In the genomic region with DNA sequence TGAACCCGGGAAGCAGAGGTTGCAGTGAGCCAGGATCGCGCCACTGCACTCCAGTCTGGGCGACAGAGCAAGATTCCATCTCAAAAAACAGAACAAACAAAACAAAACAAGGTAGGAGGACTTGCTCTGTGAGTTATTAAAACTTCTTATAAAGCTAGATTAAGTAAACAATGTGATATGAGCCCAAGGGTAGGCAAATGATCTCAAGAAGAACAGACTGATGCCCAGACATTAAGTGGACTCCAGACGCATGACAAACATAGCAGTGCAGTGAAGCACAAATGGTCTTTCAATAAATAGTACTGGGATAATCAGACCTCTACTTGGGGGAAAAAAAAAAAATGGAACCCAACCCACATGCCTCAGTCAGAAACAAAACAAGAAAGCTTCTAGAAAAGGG, we compare ENCODE assay signal across 20 cellular contexts. TPM values are rescaled to one million over a fixed set of nuclear protein-coding genes. Genes with fewer than 3 reads are reported as not detected.
A peak's percentile ranks its signal among the peaks of the same experiment; 100 is the strongest.
DNase-seq lines count a peak whose midpoint lies in the region; ATAC-seq lines count a peak whose summit lies in the region.
"Had no signal": no experiment of that assay in that cellular context is flagged by ENCODE, and none has a peak within 500 bp of the region (broad histone marks: within the 10 kb centered on the region; RNA-seq: fewer than 3 reads in every experiment).

No MANE protein-coding gene starts in this region.

- H3K27ac Mint-ChIP-seq in activated naive CD8-positive, alpha-beta T cell, result peak overlapping the region; percentile 34
- no peak overlapping the region for H3K27ac Mint-ChIP-seq in activated naive CD8-positive, alpha-beta T cell treated with anti-CD3 and anti-CD28 coated beads, Interleukin-2, amount 50 U/mL, for 24 hours
- H3K27ac Mint-ChIP-seq in activated T-helper 17 cell treated with anti-CD3 and anti-CD28 coated beads, Interleukin-2, amount 50 U/mL, for 72 hours, result peak overlapping the region; percentile 25
- peak overlapping the region in 6 of 10 donors; percentile 4 to 65 (median 26) for H3K27ac Mint-ChIP-seq in naive thymus-derived CD8-positive, alpha-beta T cell
- H3K27ac Mint-ChIP-seq: CD14-positive monocyte had no signal

- no peak for ATAC-seq in activated naive CD8-positive, alpha-beta T cell treated with anti-CD3 and anti-CD28 coated beads, Interleukin-2, amount 50 U/mL, for 24 hours
- no peak for ATAC-seq in activated T-helper 17 cell treated with anti-CD3 and anti-CD28 coated beads, Interleukin-2, amount 50 U/mL, for 72 hours (replicated peaks)
- ATAC-seq in naive thymus-derived CD8-positive, alpha-beta T cell, result no peak
- ATAC-seq in GM18867 (IDR thresholded peaks at IDR 0.05; ENCODE audit: unreplicated experiment), result no peak
- no peak for ATAC-seq in HG03135 (IDR thresholded peaks at IDR 0.05; ENCODE audit: unreplicated experiment)
- ATAC-seq in GM21528 (IDR thresholded peaks at IDR 0.05; ENCODE audit: low FRiP score, unreplicated experiment), result no peak
- ATAC-seq: PC-3 had no signal

- no peaks in the 10 kb centered on the region for H3K9me3 Mint-ChIP-seq in activated naive CD8-positive, alpha-beta T cell (ENCODE audit: low read depth)
- H3K9me3 Mint-ChIP-seq in activated naive CD8-positive, alpha-beta T cell treated with anti-CD3 and anti-CD28 coated beads, Interleukin-2, amount 50 U/mL, for 24 hours, result no peaks in the 10 kb centered on the region
- H3K9me3 Mint-ChIP-seq in activated T-helper 17 cell treated with anti-CD3 and anti-CD28 coated beads, Interleukin-2, amount 50 U/mL, for 72 hours, result no peaks in the 10 kb centered on the region
- no peaks in the 10 kb centered on the region for H3K9me3 Mint-ChIP-seq in naive thymus-derived CD8-positive, alpha-beta T cell
- H3K9me3 Mint-ChIP-seq: CD14-positive monocyte had no signal

- intact Hi-C loops in posterior vena cava (cut with DNase I), result no loop called here

- no peak for DNase-seq in activated naive CD8-positive, alpha-beta T cell treated with anti-CD3 and anti-CD28 coated beads, Interleukin-2, amount 50 U/mL, for 24 hours
- DNase-seq in naive thymus-derived CD8-positive, alpha-beta T cell, result no peak
- no peak for DNase-seq in posterior vena cava (ENCODE audit: low spot score)
- DNase-seq: DMS53, GDM1, Karpas-422, NCI-H1048, NCI-H1436, NCI-H187 treated with DMSO at 0.1 percent for 48 hours, NCI-H2107, NCI-H446 treated with DMSO at 0.1 percent for 48 hours, NCI-H526 treated with DMSO at 0.1 percent for 48 hours, PC-3, SHP77 had no signal

- no peaks in the 10 kb centered on the region for H3K27me3 Mint-ChIP-seq in activated naive CD8-positive, alpha-beta T cell
- H3K27me3 Mint-ChIP-seq in activated naive CD8-positive, alpha-beta T cell treated with anti-CD3 and anti-CD28 coated beads, Interleukin-2, amount 50 U/mL, for 24 hours, result no peaks in the 10 kb centered on the region
- H3K27me3 Mint-ChIP-seq in activated T-helper 17 cell treated with anti-CD3 and anti-CD28 coated beads, Interleukin-2, amount 50 U/mL, for 72 hours, result no peaks in the 10 kb centered on the region
- no peaks in the 10 kb centered on the region for H3K27me3 Mint-ChIP-seq in naive thymus-derived CD8-positive, alpha-beta T cell

- peaks cover 30% of the 10 kb centered on the region for H3K4me1 Mint-ChIP-seq in activated naive CD8-positive, alpha-beta T cell (ENCODE audit: low read depth)
- peaks cover 3% of the 10 kb centered on the region for H3K4me1 Mint-ChIP-seq in activated naive CD8-positive, alpha-beta T cell treated with anti-CD3 and anti-CD28 coated beads, Interleukin-2, amount 50 U/mL, for 24 hours
- peaks cover 19% of the 10 kb centered on the region for H3K4me1 Mint-ChIP-seq in activated T-helper 17 cell treated with anti-CD3 and anti-CD28 coated beads, Interleukin-2, amount 50 U/mL, for 72 hours
- peaks cover 9 to 42% (median 33%) of the 10 kb centered on the region in 4 donors for H3K4me1 Mint-ChIP-seq in naive thymus-derived CD8-positive, alpha-beta T cell
- H3K4me1 Mint-ChIP-seq: CD14-positive monocyte had no signal

- no peak overlapping the region for H3K4me3 Mint-ChIP-seq in activated naive CD8-positive, alpha-beta T cell
- H3K4me3 Mint-ChIP-seq in activated naive CD8-positive, alpha-beta T cell treated with anti-CD3 and anti-CD28 coated beads, Interleukin-2, amount 50 U/mL, for 24 hours, result no peak overlapping the region
- no peak overlapping the region for H3K4me3 Mint-ChIP-seq in activated T-helper 17 cell treated with anti-CD3 and anti-CD28 coated beads, Interleukin-2, amount 50 U/mL, for 72 hours
- no peak overlapping the region for H3K4me3 Mint-ChIP-seq in naive thymus-derived CD8-positive, alpha-beta T cell
- H3K4me3 Mint-ChIP-seq: CD14-positive monocyte had no signal

- POLR2A ChIA-PET in naive thymus-derived CD8-positive, alpha-beta T cell (lab: Charles Lee), result no interaction called here

- peaks cover 13% of the 10 kb centered on the region for H3K36me3 Mint-ChIP-seq in activated naive CD8-positive, alpha-beta T cell
- H3K36me3 Mint-ChIP-seq in activated naive CD8-positive, alpha-beta T cell treated with anti-CD3 and anti-CD28 coated beads, Interleukin-2, amount 50 U/mL, for 24 hours (ENCODE audit: low read depth), result peaks cover 52% of the 10 kb centered on the region
- peaks cover 100% of the 10 kb centered on the region for H3K36me3 Mint-ChIP-seq in activated T-helper 17 cell treated with anti-CD3 and anti-CD28 coated beads, Interleukin-2, amount 50 U/mL, for 72 hours (ENCODE audit: low read depth)
- H3K36me3 Mint-ChIP-seq in naive thymus-derived CD8-positive, alpha-beta T cell, result peaks cover 4 to 94% (median 36%) of the 10 kb centered on the region in 3 donors

RNA-seq across cellular contexts. Expression of a gene that starts 45.7 kb away (rescaled TPM):
- 10 to 100 TPM; 39.9 to 41.3 TPM for total RNA-seq in activated T-helper 17 cell treated with anti-CD3 and anti-CD28 coated beads, Interleukin-2, amount 50 U/mL, for 72 hours
- 10 to 100 TPM; 80.5 to 84.8 TPM for total RNA-seq in naive thymus-derived CD8-positive, alpha-beta T cell
- 10 to 100 TPM; 21.4 to 29.1 (median 25.9) TPM for polyA plus RNA-seq in naive thymus-derived CD8-positive, alpha-beta T cell
- 10 to 100 TPM; 45.2 to 45.3 TPM for total RNA-seq in posterior vena cava
